In genomic region chr3:65549626-65549959, GRCh38 we compare ENCODE assay signal across 10 cellular contexts.
DNase-seq lines count a peak whose midpoint lies in the region; ATAC-seq and TF ChIP-seq lines count a peak whose summit lies in the region.
"Had no signal": no experiment of that assay in that cellular context is flagged by ENCODE, and none has a peak within 500 bp of the region (broad histone marks: within the 10 kb centered on the region; RNA-seq: fewer than 3 reads in every experiment).

No MANE protein-coding gene starts in this region.

- peaks cover 3% of the 10 kb centered on the region for H3K36me3 Mint-ChIP-seq in Calu3 (ENCODE audit: insufficient read depth, unreplicated experiment)
- H3K36me3 Mint-ChIP-seq: natural killer cell treated with Interleukin-12 subunit alpha and Interleukin-12 subunit beta and Interleukin-15 and Interleukin-18, amount 100 ng/mL, for 72 hours had no signal

- no peak for DNase-seq in Calu3
- no peak for DNase-seq in astrocyte of the cerebellum (ENCODE audit: low read depth)
- DNase-seq in retinal pigment epithelial cell (ENCODE audit: low read depth) = no peak
- DNase-seq in cerebellar nuclear complex (lab: John Stamatoyannopoulos, UW) = no peak
- no peak for DNase-seq in 8988T
- no peak for DNase-seq in mesenteric fat pad (ENCODE audit: low spot score)
- DNase-seq: NCI-H1436 had no signal

- peak overlapping the region; percentile 65 for H3K4me3 Mint-ChIP-seq in Calu3 (ENCODE audit: low read depth, unreplicated experiment)
- H3K4me3 Mint-ChIP-seq: natural killer cell treated with Interleukin-12 subunit alpha and Interleukin-12 subunit beta and Interleukin-15 and Interleukin-18, amount 100 ng/mL, for 72 hours had no signal

- CTCF ChIA-PET in Calu3 (lab: Charles Lee) = no interaction called here

- TF ChIP-seq CTCF in Calu3 (IDR thresholded peaks at IDR 0.05; ENCODE audit: unreplicated experiment) = no peak
- no peak for TF ChIP-seq CTCF in astrocyte of the cerebellum (IDR thresholded peaks at IDR 0.05; ENCODE audit: low read depth, low read length, missing control alignments)
- TF ChIP-seq CTCF in retinal pigment epithelial cell (conservative IDR thresholded peaks at IDR 0.05; ENCODE audit: low read depth, low read length) = no peak

- ATAC-seq in HG03439 (IDR thresholded peaks at IDR 0.05; ENCODE audit: unreplicated experiment) = no peak
- ATAC-seq: natural killer cell treated with Interleukin-12 subunit alpha and Interleukin-12 subunit beta and Interleukin-15 and Interleukin-18, amount 100 ng/mL, for 72 hours had no signal

- H3K9me3 ChIP-seq in iPS-18c (ENCODE audit: control insufficient read depth, insufficient read depth, low read length) = no peaks in the 10 kb centered on the region

- H3K4me1 Mint-ChIP-seq in Calu3 (ENCODE audit: low read depth, unreplicated experiment) = peaks cover 31% of the 10 kb centered on the region

- no peak overlapping the region for H3K27ac Mint-ChIP-seq in Calu3 (ENCODE audit: unreplicated experiment)
- H3K27ac Mint-ChIP-seq: natural killer cell treated with Interleukin-12 subunit alpha and Interleukin-12 subunit beta and Interleukin-15 and Interleukin-18, amount 100 ng/mL, for 72 hours had no signal

- no peaks in the 10 kb centered on the region for H3K9me3 Mint-ChIP-seq in Calu3 (ENCODE audit: low read depth, unreplicated experiment)
- H3K9me3 Mint-ChIP-seq: natural killer cell treated with Interleukin-12 subunit alpha and Interleukin-12 subunit beta and Interleukin-15 and Interleukin-18, amount 100 ng/mL, for 72 hours had no signal

- intact Hi-C loops in Calu3 (cut with micrococcal nuclease; ENCODE audit: unreplicated experiment) = no loop called here

- H3K27me3 Mint-ChIP-seq in Calu3 (ENCODE audit: unreplicated experiment) = no peaks in the 10 kb centered on the region
- H3K27me3 Mint-ChIP-seq: natural killer cell treated with Interleukin-12 subunit alpha and Interleukin-12 subunit beta and Interleukin-15 and Interleukin-18, amount 100 ng/mL, for 72 hours had no signal

- in situ Hi-C loops in astrocyte of the cerebellum (cut with HindIII; ENCODE audit: low sequenced_read_pairs) = no loop called here

- BruUV-seq in Calu3 (replicated peaks; lab: Mats Ljungman, UMichigan) = no TSS peak

- H3K4me3 ChIP-seq in astrocyte of the cerebellum (ENCODE audit: low read depth, low read length) = peak overlapping the region; percentile 48
- peak overlapping the region; percentile 67 for H3K4me3 ChIP-seq in iPS-18c (ENCODE audit: insufficient read depth, low read depth, low read length)
- peak overlapping the region; percentile 59 for H3K4me3 ChIP-seq in retinal pigment epithelial cell (ENCODE audit: low read length)
